1 cellular context compared by ENCODE assay signal in the genomic region with DNA sequence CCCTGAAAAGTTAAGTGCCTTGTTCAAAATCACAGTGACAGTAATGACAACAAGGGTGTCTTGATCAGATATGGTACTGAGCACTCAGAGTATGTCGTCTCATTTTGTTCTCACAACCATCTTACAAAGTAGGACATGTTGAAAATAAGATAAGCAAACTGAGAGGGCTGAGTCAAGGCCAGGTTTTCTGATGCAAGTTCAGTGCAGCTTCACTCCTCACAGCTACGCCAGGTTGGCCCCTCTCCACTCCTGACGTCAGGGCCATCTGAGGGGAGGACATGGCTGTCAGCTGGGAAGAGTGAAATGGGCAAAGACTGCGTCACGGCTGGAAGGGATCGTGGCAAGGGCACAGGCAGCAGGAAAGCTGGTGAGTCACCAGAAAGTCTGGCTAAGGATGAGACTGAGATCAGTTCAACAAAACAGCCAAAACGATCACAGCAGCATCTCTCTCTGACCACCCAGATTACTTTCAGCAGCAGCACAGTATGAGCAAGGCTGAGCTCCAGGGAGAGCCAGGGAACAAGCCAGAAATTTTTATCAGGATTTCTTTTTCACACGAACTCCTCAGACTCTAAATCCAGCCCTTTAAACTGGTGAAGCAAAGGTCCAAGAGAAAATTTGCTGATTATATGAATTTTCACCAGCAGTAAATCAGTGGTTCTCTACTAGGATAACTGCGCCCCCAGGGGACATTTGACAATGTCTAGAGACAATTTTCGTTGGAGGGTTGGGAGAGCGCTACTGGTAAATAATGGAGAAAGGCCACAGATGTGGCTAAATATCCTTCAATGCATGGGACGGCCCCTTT.
TF ChIP-seq lines count a peak whose summit lies in the region.

No MANE protein-coding gene starts in this region.

TF ChIP-seq in A549, 52 proteins besides CTCF, POLR2A, EP300 and RAD21 (continued from another document):
- TF ChIP-seq HOXB5 (CRISPR knock-in tag; IDR thresholded peaks at IDR 0.05) = peak; percentile 55; the same call in 1 of the 2 replicates
- TF ChIP-seq, protein P1, sequence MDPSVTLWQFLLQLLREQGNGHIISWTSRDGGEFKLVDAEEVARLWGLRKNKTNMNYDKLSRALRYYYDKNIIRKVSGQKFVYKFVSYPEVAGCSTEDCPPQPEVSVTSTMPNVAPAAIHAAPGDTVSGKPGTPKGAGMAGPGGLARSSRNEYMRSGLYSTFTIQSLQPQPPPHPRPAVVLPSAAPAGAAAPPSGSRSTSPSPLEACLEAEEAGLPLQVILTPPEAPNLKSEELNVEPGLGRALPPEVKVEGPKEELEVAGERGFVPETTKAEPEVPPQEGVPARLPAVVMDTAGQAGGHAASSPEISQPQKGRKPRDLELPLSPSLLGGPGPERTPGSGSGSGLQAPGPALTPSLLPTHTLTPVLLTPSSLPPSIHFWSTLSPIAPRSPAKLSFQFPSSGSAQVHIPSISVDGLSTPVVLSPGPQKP (IDR thresholded peaks at IDR 0.05; ENCODE audit: low read depth, low read length) = no peak
- no peak for TF ChIP-seq CBX2 (IDR thresholded peaks at IDR 0.05; ENCODE audit: borderline replicate concordance, low read depth)
- TF ChIP-seq EHMT2 (IDR thresholded peaks at IDR 0.05; ENCODE audit: low read depth) = no peak
- no peak for TF ChIP-seq ZFP36 (IDR thresholded peaks at IDR 0.05; ENCODE audit: borderline replicate concordance, partially characterized antibody)
- TF ChIP-seq, protein P2, sequence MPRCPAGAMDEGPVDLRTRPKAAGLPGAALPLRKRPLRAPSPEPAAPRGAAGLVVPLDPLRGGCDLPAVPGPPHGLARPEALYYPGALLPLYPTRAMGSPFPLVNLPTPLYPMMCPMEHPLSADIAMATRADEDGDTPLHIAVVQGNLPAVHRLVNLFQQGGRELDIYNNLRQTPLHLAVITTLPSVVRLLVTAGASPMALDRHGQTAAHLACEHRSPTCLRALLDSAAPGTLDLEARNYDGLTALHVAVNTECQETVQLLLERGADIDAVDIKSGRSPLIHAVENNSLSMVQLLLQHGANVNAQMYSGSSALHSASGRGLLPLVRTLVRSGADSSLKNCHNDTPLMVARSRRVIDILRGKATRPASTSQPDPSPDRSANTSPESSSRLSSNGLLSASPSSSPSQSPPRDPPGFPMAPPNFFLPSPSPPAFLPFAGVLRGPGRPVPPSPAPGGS (IDR thresholded peaks at IDR 0.05) = peak; percentile 96; the same call in 2 of the 3 replicates
- TF ChIP-seq, protein P3, sequence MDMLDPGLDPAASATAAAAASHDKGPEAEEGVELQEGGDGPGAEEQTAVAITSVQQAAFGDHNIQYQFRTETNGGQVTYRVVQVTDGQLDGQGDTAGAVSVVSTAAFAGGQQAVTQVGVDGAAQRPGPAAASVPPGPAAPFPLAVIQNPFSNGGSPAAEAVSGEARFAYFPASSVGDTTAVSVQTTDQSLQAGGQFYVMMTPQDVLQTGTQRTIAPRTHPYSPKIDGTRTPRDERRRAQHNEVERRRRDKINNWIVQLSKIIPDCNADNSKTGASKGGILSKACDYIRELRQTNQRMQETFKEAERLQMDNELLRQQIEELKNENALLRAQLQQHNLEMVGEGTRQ (IDR thresholded peaks at IDR 0.05) = no peak
- TF ChIP-seq NFE2L2 (conservative IDR thresholded peaks at IDR 0.05; ENCODE audit: low read length) = 0 out of 2 replicates have a peak, but pooled peaks have one; percentile 29
- TF ChIP-seq FOXS1 (CRISPR knock-in tag; IDR thresholded peaks at IDR 0.05) = 0 out of 2 replicates have a peak, but pooled peaks have one; percentile 13
- TF ChIP-seq RARB (CRISPR knock-in tag; IDR thresholded peaks at IDR 0.05) = no peak
- no peak for TF ChIP-seq RNF2 (IDR thresholded peaks at IDR 0.05; ENCODE audit: borderline replicate concordance, low read depth)
- peak; percentile 36; the same call in 1 of the 2 replicates for TF ChIP-seq HEYL (CRISPR knock-in tag; IDR thresholded peaks at IDR 0.05)
- TF ChIP-seq, protein P4, sequence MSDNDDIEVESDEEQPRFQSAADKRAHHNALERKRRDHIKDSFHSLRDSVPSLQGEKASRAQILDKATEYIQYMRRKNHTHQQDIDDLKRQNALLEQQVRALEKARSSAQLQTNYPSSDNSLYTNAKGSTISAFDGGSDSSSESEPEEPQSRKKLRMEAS (IDR thresholded peaks at IDR 0.05) = peak; percentile 91
